1 cellular context compared by ENCODE assay signal in genomic region chr1:223026639-223027038, GRCh38.
TF ChIP-seq lines count a peak whose summit lies in the region.

No MANE protein-coding gene starts in this region.

TF ChIP-seq in WTC11, 78 proteins besides CTCF, POLR2A, EP300 and RAD21:
- TF ChIP-seq ZNF425 (CRISPR knock-in tag; conservative IDR thresholded peaks at IDR 0.05) = peak; percentile 56; the same call in 1 of the 2 replicates
